17 cellular contexts compared by ENCODE assay signal in the genomic region with DNA sequence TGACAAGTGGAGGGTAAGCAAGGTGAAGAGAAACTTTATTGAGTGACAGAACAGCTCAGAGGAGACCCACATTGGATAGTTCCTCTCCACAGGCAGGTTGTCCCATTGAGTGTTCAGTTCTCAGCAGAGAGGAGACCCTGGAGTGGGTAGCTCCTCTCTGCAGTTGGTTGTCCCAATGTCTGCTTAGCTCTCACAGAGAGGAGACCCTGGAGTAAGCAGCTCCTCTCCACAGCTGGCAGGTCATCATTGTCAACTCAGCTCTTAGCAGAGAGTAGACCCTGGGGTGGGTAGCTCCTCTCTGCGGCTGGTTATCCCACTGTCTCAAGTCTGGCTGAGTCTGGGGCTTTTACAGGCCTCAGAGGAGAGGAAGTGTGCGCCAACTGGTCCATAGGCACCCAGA.
"Had no signal": no experiment of that assay in that cellular context is flagged by ENCODE, and none has a peak within 500 bp of the region (broad histone marks: within the 10 kb centered on the region; RNA-seq: fewer than 3 reads in every experiment).

No MANE protein-coding gene starts in this region.

- DNase-seq: activated CD4-positive, alpha-beta T cell treated with anti-CD3 and anti-CD28 coated beads, Interleukin-2, amount 10 ng/mL, durations not matched to agents 7 days and 5 days; activated CD8-positive, alpha-beta memory T cell treated with anti-CD3 and anti-CD28 coated beads for 24 hours; activated effector memory CD4-positive, alpha-beta T cell treated with anti-CD3 and anti-CD28 coated beads, Interleukin-2, amount 50 U/mL, for 16 hours; activated naive CD4-positive, alpha-beta T cell treated with anti-CD3 and anti-CD28 coated beads, Interleukin-2, amount 50 U/mL, for 16 hours; activated T-cell treated with anti-CD3 and anti-CD28 coated beads, Interleukin-2, amount 50 U/mL, for 72 hours; aorta; cerebellar nuclear complex; effector CD8-positive, alpha-beta T cell; esophagus squamous epithelium; mesendoderm; nucleus accumbens; posterior cingulate gyrus; stimulated activated naive CD8-positive, alpha-beta T cell treated with anti-CD3 and anti-CD28 coated beads, Interleukin-15, Interleukin-2, amounts not matched to agents 100 U/mL and 50 U/mL, for 24 hours; T-helper 1 cell; T1000; trophoblast cell had no signal

- H3K4me3 ChIP-seq: esophagus squamous epithelium had no signal

- H3K27me3 ChIP-seq: esophagus squamous epithelium had no signal

- ATAC-seq: activated CD4-positive, CD25-positive, alpha-beta regulatory T cell treated with anti-CD3 and anti-CD28 coated beads, Interleukin-2, amount 50 U/mL, for 24 hours; activated T-cell treated with anti-CD3 and anti-CD28 coated beads, Interleukin-2, amount 50 U/mL, for 72 hours; stimulated activated naive CD8-positive, alpha-beta T cell treated with anti-CD3 and anti-CD28 coated beads, Interleukin-15, Interleukin-2, amounts not matched to agents 100 U/mL and 50 U/mL, for 24 hours had no signal

- H3K9me3 ChIP-seq: esophagus squamous epithelium had no signal

- H3K36me3 ChIP-seq: esophagus squamous epithelium had no signal
